In the genomic region with DNA sequence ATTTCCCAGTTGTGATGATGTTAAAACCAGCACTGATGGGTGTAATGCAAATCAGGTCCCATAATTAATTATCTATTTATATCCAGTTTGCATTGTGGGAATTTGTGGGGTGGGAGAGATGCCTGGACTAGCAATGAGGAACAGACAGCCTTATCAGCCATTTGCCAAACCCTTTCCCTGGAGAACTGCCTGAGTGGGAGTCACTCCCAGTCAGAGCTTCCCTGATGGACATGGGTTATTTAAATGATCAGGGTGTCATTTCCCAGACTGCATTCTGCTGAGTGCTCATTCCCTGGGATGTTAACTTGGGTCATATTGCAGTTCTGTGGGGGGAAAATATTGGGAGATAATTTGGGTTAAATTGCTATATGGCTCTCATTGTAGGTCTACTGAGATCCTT, we compare ENCODE assay signal across 30 cellular contexts.
"Had no signal": no experiment of that assay in that cellular context is flagged by ENCODE, and none has a peak within 500 bp of the region (broad histone marks: within the 10 kb centered on the region; RNA-seq: fewer than 3 reads in every experiment).

No MANE protein-coding gene starts in this region.

- H3K36me3 ChIP-seq: adrenal gland, cardiac muscle cell had no signal

- H3K27me3 ChIP-seq: adrenal gland had no signal

- H3K4me3 ChIP-seq: adrenal gland, cardiac muscle cell had no signal

- DNase-seq: activated B cell treated with CpG ODN at 0.5 μM for 24 hours; activated CD4-positive, alpha-beta memory T cell treated with anti-CD3 and anti-CD28 coated beads for 36 hours; activated CD4-positive, alpha-beta T cell treated with anti-CD3 and anti-CD28 coated beads for 4 hours; activated CD4-positive, alpha-beta T cell treated with anti-CD3 and anti-CD28 coated beads, Interleukin-2, amount 10 ng/mL, durations not matched to agents 24 days and 14 days; activated CD4-positive, alpha-beta T cell treated with anti-CD3 and anti-CD28 coated beads, Interleukin-2, amount 50 U/mL, for 1 hour; activated CD4-positive, alpha-beta T cell treated with anti-CD3 and anti-CD28 coated beads, Interleukin-2, amount 50 U/mL, for 4 hours; activated CD4-positive, CD25-positive, alpha-beta regulatory T cell treated with anti-CD3 and anti-CD28 coated beads, Interleukin-2, amount 50 U/mL, for 72 hours; activated CD8-positive, alpha-beta memory T cell treated with anti-CD3 and anti-CD28 coated beads, Interleukin-2, amount 50 U/mL, for 4 hours; activated CD8-positive, alpha-beta T cell treated with anti-CD3 and anti-CD28 coated beads for 36 hours; activated effector memory CD4-positive, alpha-beta T cell treated with anti-CD3 and anti-CD28 coated beads, Interleukin-2, amount 50 U/mL, for 16 hours; activated gamma-delta T cell treated with Interleukin-2 at 50 U/mL for 16 hours; activated naive CD4-positive, alpha-beta T cell; activated naive CD4-positive, alpha-beta T cell treated with anti-CD3 and anti-CD28 coated beads for 36 hours; activated naive CD4-positive, alpha-beta T cell treated with anti-CD3 and anti-CD28 coated beads, Interleukin-2, amount 50 U/mL, for 16 hours; activated naive CD8-positive, alpha-beta T cell treated with anti-CD3 and anti-CD28 coated beads for 36 hours; activated T-cell treated with anti-CD3 and anti-CD28 coated beads for 4 hours; activated T-cell treated with anti-CD3 and anti-CD28 coated beads, Interleukin-2, amount 50 U/mL, for 1 hour; activated T-cell treated with anti-CD3 and anti-CD28 coated beads, Interleukin-2, amount 50 U/mL, for 4 hours; activated T-cell treated with anti-CD3 and anti-CD28 coated beads, Interleukin-2, amount 50 U/mL, for 72 hours; adrenal gland; amniotic stem cell; aorta; caudate nucleus; cerebellar nuclear complex; T-helper 2 cell; T-helper 9 cell had no signal

- H3K27ac ChIP-seq: adrenal gland, cardiac muscle cell, VCaP had no signal

- FAIRE-seq: bronchial epithelial cell, TTC549 had no signal

- H3K4me1 ChIP-seq: adrenal gland had no signal

- H3K9me3 ChIP-seq: adrenal gland had no signal
